Comparison of ENCODE assay signal across 9 cellular contexts in genomic region chr2:42168459-42169099, GRCh38. TPM values are rescaled to one million over a fixed set of nuclear protein-coding genes. Genes with fewer than 3 reads are reported as not detected.
DNase-seq lines count a peak whose midpoint lies in the region; ATAC-seq and TF ChIP-seq lines count a peak whose summit lies in the region.
"Had no signal": no experiment of that assay in that cellular context is flagged by ENCODE, and none has a peak within 500 bp of the region (broad histone marks: within the 10 kb centered on the region; RNA-seq: fewer than 3 reads in every experiment).

No MANE protein-coding gene starts in this region.

- H3K4me1 ChIP-seq in subcutaneous abdominal adipose tissue (ENCODE audit: control insufficient read depth in 5 of 5, insufficient read depth in 5 of 5, low read length in 5 of 5): peaks cover 2 to 34% (median 28%) of the 10 kb centered on the region in 5 donors

- POLR2A ChIA-PET in WTC11 (lab: Charles Lee): interaction anchor here (1.0 kb wide), 1 partner anchor 122 kb away, joined by 3 read pairs; no protein-coding TSS in a partner anchor

- peak overlapping the region; percentile 30 for H3K27ac ChIP-seq in subcutaneous abdominal adipose tissue (ENCODE audit: low read depth, low read length)
- H3K27ac ChIP-seq: 22Rv1 had no signal

- H3K9me3 ChIP-seq in subcutaneous abdominal adipose tissue (ENCODE audit: control insufficient read depth in 5 of 5, low read length in 5 of 5): no peaks in the 10 kb centered on the region

- CTCF ChIA-PET in WTC11 (lab: Charles Lee): no interaction called here

- no peak overlapping the region for H3K9ac ChIP-seq in subcutaneous abdominal adipose tissue (ENCODE audit: low read length in 5 of 5)

- H3K36me3 Mint-ChIP-seq in T-helper 1 cell treated with Interleukin-12 subunit alpha and Interleukin-12 subunit beta and Interleukin-4 antibody, amounts not matched to agents 30 μg/mL and 1 μg/mL, for 36 hours (ENCODE audit: low read depth): peaks cover 2% of the 10 kb centered on the region
- H3K36me3 Mint-ChIP-seq in WTC11 (no peaks in the 10 kb centered on the region), immature natural killer cell (peaks cover 0 to 3% (median 0%) of the 10 kb centered on the region in 3 donors)

- DNase-seq in T-helper 1 cell (no peak), WTC11 (ENCODE audit: low spot score) (no peak), immature natural killer cell (no peak), NCI-H526 (lab: John Stamatoyannopoulos, UW) (no peak)

- H3K4me3 ChIP-seq in subcutaneous abdominal adipose tissue (ENCODE audit: low read depth in 1 of 5, low read length in 5 of 5): peak overlapping the region in 4 of 5 donors; percentile 30 to 86 (median 54)

- H3K27ac Mint-ChIP-seq in T-helper 1 cell treated with Interleukin-12 subunit alpha and Interleukin-12 subunit beta and Interleukin-4 antibody, amounts not matched to agents 30 μg/mL and 1 μg/mL, for 36 hours: peak overlapping the region; percentile 15
- H3K27ac Mint-ChIP-seq in WTC11: peak overlapping the region; percentile 73
- H3K27ac Mint-ChIP-seq in immature natural killer cell: peak overlapping the region in 4 of 6 donors; percentile 77 to 91 (median 84)

- no peaks in the 10 kb centered on the region for H3K36me3 ChIP-seq in subcutaneous abdominal adipose tissue (ENCODE audit: control insufficient read depth in 5 of 5, insufficient read depth in 5 of 5, low read length in 5 of 5)

- no peak overlapping the region for H3K4me3 Mint-ChIP-seq in T-helper 1 cell treated with Interleukin-12 subunit alpha and Interleukin-12 subunit beta and Interleukin-4 antibody, amounts not matched to agents 30 μg/mL and 1 μg/mL, for 36 hours
- H3K4me3 Mint-ChIP-seq in WTC11 (no peak overlapping the region), immature natural killer cell (peak overlapping the region in 2 of 5 donors; percentile 54 to 63)

- H3K9me3 Mint-ChIP-seq in T-helper 1 cell treated with Interleukin-12 subunit alpha and Interleukin-12 subunit beta and Interleukin-4 antibody, amounts not matched to agents 30 μg/mL and 1 μg/mL, for 36 hours: no peaks in the 10 kb centered on the region
- H3K9me3 Mint-ChIP-seq in WTC11 (no peaks in the 10 kb centered on the region), immature natural killer cell (no peaks in the 10 kb centered on the region)

- H3K27me3 ChIP-seq in subcutaneous abdominal adipose tissue (ENCODE audit: control insufficient read depth in 5 of 5, insufficient read depth in 4 of 5, low read length in 5 of 5): no peaks in the 10 kb centered on the region

- TF ChIP-seq CTCF in WTC11 (IDR thresholded peaks at IDR 0.05): no peak

- peak; percentile 2; the same call in 1 of the 2 replicates for ATAC-seq in WTC11
- no peak for ATAC-seq in HG03520 (IDR thresholded peaks at IDR 0.05; ENCODE audit: unreplicated experiment)
- no peak for ATAC-seq in GM18870 (IDR thresholded peaks at IDR 0.05; ENCODE audit: unreplicated experiment)

- H3K27me3 Mint-ChIP-seq in T-helper 1 cell treated with Interleukin-12 subunit alpha and Interleukin-12 subunit beta and Interleukin-4 antibody, amounts not matched to agents 30 μg/mL and 1 μg/mL, for 36 hours (ENCODE audit: low read depth): peaks cover 12% of the 10 kb centered on the region
- no peaks in the 10 kb centered on the region; the same call in 1 of the 2 replicates for H3K27me3 Mint-ChIP-seq in WTC11 (ENCODE audit: low read depth)
- peaks cover 2 to 5% (median 3%) of the 10 kb centered on the region in 3 donors for H3K27me3 Mint-ChIP-seq in immature natural killer cell (ENCODE audit: low read depth in 3 of 3)

- peaks cover 17% of the 10 kb centered on the region for H3K4me1 Mint-ChIP-seq in T-helper 1 cell treated with Interleukin-12 subunit alpha and Interleukin-12 subunit beta and Interleukin-4 antibody, amounts not matched to agents 30 μg/mL and 1 μg/mL, for 36 hours (ENCODE audit: low read depth)
- H3K4me1 Mint-ChIP-seq in WTC11 (peaks cover 7% of the 10 kb centered on the region), immature natural killer cell (peaks cover 9 to 13% of the 10 kb centered on the region in 2 donors)

TF ChIP-seq in WTC11, 78 proteins besides CTCF, POLR2A, EP300 and RAD21:
- TF ChIP-seq OVOL2 (CRISPR knock-in tag; IDR thresholded peaks at IDR 0.05; ENCODE audit: borderline replicate concordance): no peak
- TF ChIP-seq, protein P1, sequence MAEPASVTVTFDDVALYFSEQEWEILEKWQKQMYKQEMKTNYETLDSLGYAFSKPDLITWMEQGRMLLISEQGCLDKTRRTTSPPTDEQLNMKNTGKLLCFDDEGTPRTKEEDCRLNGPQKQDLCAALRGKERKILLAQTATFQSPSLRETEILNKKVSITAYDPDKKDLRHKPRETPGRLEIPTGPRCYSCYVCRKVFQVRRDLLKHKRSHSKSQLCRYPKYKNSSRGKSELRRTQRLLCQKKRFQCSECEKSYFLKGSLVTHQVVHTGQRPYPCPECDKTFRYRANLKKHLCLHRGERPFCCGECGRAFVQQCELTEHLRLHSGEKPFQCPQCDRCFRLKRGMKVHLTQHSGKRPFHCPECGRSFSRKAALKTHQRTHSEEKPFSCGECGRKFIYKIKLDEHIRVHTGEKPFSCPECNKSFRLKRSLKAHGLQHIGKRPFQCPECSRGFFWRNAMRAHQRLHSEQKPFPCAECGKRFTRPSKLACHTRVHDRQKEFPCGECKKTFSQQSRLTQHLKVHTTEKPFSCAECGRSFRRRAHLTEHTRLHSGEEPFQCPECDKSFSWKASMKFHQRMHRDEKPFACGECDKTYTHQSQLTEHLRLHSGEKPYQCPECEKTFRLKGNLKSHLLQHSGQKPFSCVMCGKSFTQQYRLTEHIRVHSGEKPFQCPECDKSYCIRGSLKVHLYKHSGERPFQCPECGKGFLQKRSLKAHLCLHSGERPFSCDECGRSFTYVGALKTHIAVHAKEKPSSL (CRISPR knock-in tag; conservative IDR thresholded peaks at IDR 0.05): 0 out of 2 replicates have a peak, but pooled peaks have one; percentile 28

RNA-seq across cellular contexts. Expression of gene EML4, which starts 0.6 kb away (rescaled TPM):
- 89.9 to 94.7 TPM (median 92.6 TPM) in 3 replicates for total RNA-seq in WTC11 (2021)
- polyA plus RNA-seq in immature natural killer cell: 10 to 100 TPM; 16.1 to 35.3 (median 28.9) TPM

Comparison
In these comparisons a context has a peak if more than half of its experiments do, and no peak if none do; other contexts are left out.
1. H3K27ac Mint-ChIP-seq: peak in every context shown above with its lines; median percentile 84 in immature natural killer cell; 73 in WTC11; 15 in T-helper 1 cell treated with Interleukin-12 subunit alpha and Interleukin-12 subunit beta and Interleukin-4 antibody, amounts not matched to agents 30 μg/mL and 1 μg/mL, for 36 hours.